ENCODE assay signal across 8 cellular contexts in the genomic region with DNA sequence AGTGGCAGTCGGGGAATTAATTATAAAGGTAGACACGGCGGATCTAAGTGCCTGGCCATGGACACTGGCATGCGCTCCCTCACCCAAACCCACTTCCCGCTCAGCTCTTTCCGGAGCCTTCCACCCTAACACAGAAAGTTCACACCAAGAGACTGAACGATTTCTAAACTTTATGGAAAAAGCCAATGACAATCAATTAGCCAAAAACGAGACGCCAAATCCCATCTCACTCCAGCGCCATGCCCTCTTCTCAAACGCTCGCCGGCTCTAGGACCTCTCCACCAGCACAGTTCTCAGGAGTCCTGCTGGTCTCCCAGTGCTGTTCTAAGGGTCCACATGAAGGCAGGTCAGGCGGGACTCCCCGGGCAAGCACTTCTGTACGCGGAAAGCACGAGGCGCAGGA. TPM values are rescaled to one million over a fixed set of nuclear protein-coding genes. Genes with fewer than 3 reads are reported as not detected.
A peak's percentile ranks its signal among the peaks of the same experiment; 100 is the strongest.
DNase-seq lines count a peak whose midpoint lies in the region; ATAC-seq and TF ChIP-seq lines count a peak whose summit lies in the region.

No MANE protein-coding gene starts in this region.

- H3K27ac ChIP-seq in RWPE2 (ENCODE audit: poor library complexity, severe bottlenecking): peak overlapping the region; percentile 30
- H3K27ac ChIP-seq in psoas muscle: peak overlapping the region; percentile 87

- peak overlapping the region; percentile 58 for H3K4me3 ChIP-seq in RWPE2 (ENCODE audit: severe bottlenecking)
- H3K4me3 ChIP-seq in fibroblast of mammary gland (ENCODE audit: control insufficient read depth, low read depth, low read length): peak overlapping the region; percentile 98
- H3K4me3 ChIP-seq in psoas muscle: peak overlapping the region; percentile 95

- peaks cover 14% of the 10 kb centered on the region for H3K4me1 ChIP-seq in RWPE2 (ENCODE audit: insufficient read depth, poor library complexity, severe bottlenecking)
- H3K4me1 ChIP-seq in psoas muscle: peaks cover 15% of the 10 kb centered on the region

- H3K9me3 ChIP-seq in RWPE2 (ENCODE audit: severe bottlenecking): no peaks in the 10 kb centered on the region
- no peaks in the 10 kb centered on the region for H3K9me3 ChIP-seq in psoas muscle

- H3K27me3 ChIP-seq in RWPE2 (ENCODE audit: insufficient read depth, poor library complexity, severe bottlenecking) (no peaks in the 10 kb centered on the region), psoas muscle (ENCODE audit: insufficient read depth in 3 of 3, low read length in 2 of 3) (no peaks in the 10 kb centered on the region)

- no peak for DNase-seq in stimulated activated naive CD8-positive, alpha-beta T cell treated with anti-CD3 and anti-CD28 coated beads, Interleukin-15, Interleukin-2, amounts not matched to agents 100 U/mL and 50 U/mL, for 24 hours
- DNase-seq in RWPE2 (ENCODE audit: low spot score) (no peak), fibroblast of mammary gland (ENCODE audit: low read depth) (no peak), psoas muscle (no peak), DMS153 treated with DMSO at 0.1 percent for 48 hours (lab: John Stamatoyannopoulos, UW; ENCODE audit: unreplicated experiment) (no peak)
- DNase-seq in activated CD8-positive, alpha-beta memory T cell treated with anti-CD3 and anti-CD28 coated beads for 24 hours: no peak

- intact Hi-C loops in psoas muscle (cut with DNase I): loop anchor here (5.0 kb wide), 2 partner anchors 123 to 193 kb away; partner anchors contain the start of gene UTRN (in 1 of the 2)

- H3K36me3 ChIP-seq in RWPE2 (ENCODE audit: low read depth): peaks cover 10% of the 10 kb centered on the region; the same call in 1 of the 2 replicates
- H3K36me3 ChIP-seq in psoas muscle (ENCODE audit: insufficient read depth in 1 of 2, low read depth in 1 of 2): peaks cover 0 to 4% of the 10 kb centered on the region in 2 donors

- H3K4me1 Mint-ChIP-seq in stimulated activated naive CD8-positive, alpha-beta T cell treated with anti-CD3 and anti-CD28 coated beads, Interleukin-15, Interleukin-2, amounts not matched to agents 100 ng/mL and 50 ng/mL, for 24 hours (ENCODE audit: low read depth): peaks cover 31% of the 10 kb centered on the region

- H3K9me3 Mint-ChIP-seq in stimulated activated naive CD8-positive, alpha-beta T cell treated with anti-CD3 and anti-CD28 coated beads, Interleukin-15, Interleukin-2, amounts not matched to agents 100 ng/mL and 50 ng/mL, for 24 hours: no peaks in the 10 kb centered on the region

- no peaks in the 10 kb centered on the region for H3K27me3 Mint-ChIP-seq in stimulated activated naive CD8-positive, alpha-beta T cell treated with anti-CD3 and anti-CD28 coated beads, Interleukin-15, Interleukin-2, amounts not matched to agents 100 ng/mL and 50 ng/mL, for 24 hours

- peaks cover 18% of the 10 kb centered on the region for H3K36me3 Mint-ChIP-seq in stimulated activated naive CD8-positive, alpha-beta T cell treated with anti-CD3 and anti-CD28 coated beads, Interleukin-15, Interleukin-2, amounts not matched to agents 100 ng/mL and 50 ng/mL, for 24 hours (ENCODE audit: low read depth)

- WGBS in psoas muscle, 3 donors: 1 to 2% (median 1%) methylated on average over 19 of the region's 19 CpGs

- H3K4me3 Mint-ChIP-seq in stimulated activated naive CD8-positive, alpha-beta T cell treated with anti-CD3 and anti-CD28 coated beads, Interleukin-15, Interleukin-2, amounts not matched to agents 100 ng/mL and 50 ng/mL, for 24 hours: peak overlapping the region; percentile 98

- H3K27ac Mint-ChIP-seq in stimulated activated naive CD8-positive, alpha-beta T cell treated with anti-CD3 and anti-CD28 coated beads, Interleukin-15, Interleukin-2, amounts not matched to agents 100 ng/mL and 50 ng/mL, for 24 hours: peak overlapping the region; percentile 97

- no peak for ATAC-seq in stimulated activated naive CD8-positive, alpha-beta T cell treated with anti-CD3 and anti-CD28 coated beads, Interleukin-15, Interleukin-2, amounts not matched to agents 100 U/mL and 50 U/mL, for 24 hours
- no peak; the same call in 1 of the 3 replicates for ATAC-seq in RWPE2 (ENCODE audit: low read depth)
- ATAC-seq in psoas muscle: peak in 1 of 4 donors; percentile 6
- ATAC-seq in GM18858 (IDR thresholded peaks at IDR 0.05; ENCODE audit: unreplicated experiment): no peak

- TF ChIP-seq CTCF in RWPE2 (IDR thresholded peaks at IDR 0.05; ENCODE audit: poor library complexity, severe bottlenecking) (no peak), fibroblast of mammary gland (conservative IDR thresholded peaks at IDR 0.05; ENCODE audit: control insufficient read depth, insufficient read depth, low read depth, low read length) (no peak), psoas muscle (IDR thresholded peaks at IDR 0.05) (no peak)

RNA-seq across cellular contexts. Expression of gene SF3B5, which starts 0.6 kb away (rescaled TPM):
- 100 to 1,000 TPM; 115 to 146 (median 127) TPM for total RNA-seq in psoas muscle
- polyA plus RNA-seq in psoas muscle: 100 to 1,000 TPM; 173 to 296 (median 180) TPM

RNA-seq across cellular contexts. Expression of gene STX11, which starts 55.6 kb away (rescaled TPM):
- total RNA-seq in psoas muscle: 1 to 10 TPM; 1.4 to 2.8 (median 1.7) TPM
- 1 to 10 TPM; 1.2 to 4.6 (median 1.4) TPM for polyA plus RNA-seq in psoas muscle
